In the genomic region with DNA sequence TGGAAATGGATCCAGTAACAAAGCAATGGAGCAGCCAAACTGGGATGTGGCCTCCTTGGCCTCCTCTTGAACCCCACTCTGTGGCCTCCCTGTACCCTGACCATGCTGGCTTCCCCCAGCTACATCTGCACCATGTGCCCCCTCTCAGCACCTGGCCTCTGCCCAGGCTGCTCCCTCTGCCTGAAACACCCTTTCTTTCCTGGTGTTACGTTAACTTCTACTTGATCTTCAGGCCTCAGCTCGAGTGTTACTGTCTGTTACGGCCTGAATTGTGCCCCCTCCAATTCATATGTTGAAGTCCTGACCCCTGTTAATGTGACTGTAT, we compare ENCODE assay signal across 24 cellular contexts. TPM values are rescaled to one million over a fixed set of nuclear protein-coding genes. Genes with fewer than 3 reads are reported as not detected.
DNase-seq lines count a peak whose midpoint lies in the region; ATAC-seq and TF ChIP-seq lines count a peak whose summit lies in the region.
"Had no signal": no experiment of that assay in that cellular context is flagged by ENCODE, and none has a peak within 500 bp of the region (broad histone marks: within the 10 kb centered on the region; RNA-seq: fewer than 3 reads in every experiment).

No MANE protein-coding gene starts in this region.

- TF ChIP-seq CTCF in CD8-positive, alpha-beta T cell (IDR thresholded peaks at IDR 0.05) = no peak

- no peaks in the 10 kb centered on the region for H3K27me3 Mint-ChIP-seq in activated CD4-positive, alpha-beta T cell treated with anti-CD3 and anti-CD28 coated beads for 36 hours
- H3K27me3 Mint-ChIP-seq in CD8-positive, alpha-beta T cell (ENCODE audit: low read depth) = no peaks in the 10 kb centered on the region
- H3K27me3 Mint-ChIP-seq in activated naive CD8-positive, alpha-beta T cell treated with anti-CD3 and anti-CD28 coated beads for 36 hours = no peaks in the 10 kb centered on the region
- H3K27me3 Mint-ChIP-seq in naive thymus-derived CD8-positive, alpha-beta T cell = no peaks in the 10 kb centered on the region

- H3K36me3 Mint-ChIP-seq in activated CD4-positive, alpha-beta T cell treated with anti-CD3 and anti-CD28 coated beads for 36 hours (ENCODE audit: low read depth) = peaks cover 4% of the 10 kb centered on the region
- H3K36me3 Mint-ChIP-seq in CD8-positive, alpha-beta T cell = peaks cover 32% of the 10 kb centered on the region
- H3K36me3 Mint-ChIP-seq in activated naive CD8-positive, alpha-beta T cell treated with anti-CD3 and anti-CD28 coated beads for 36 hours = peaks cover 6% of the 10 kb centered on the region
- peaks cover 0 to 26% (median 0%) of the 10 kb centered on the region in 3 donors for H3K36me3 Mint-ChIP-seq in naive thymus-derived CD8-positive, alpha-beta T cell

- no peak overlapping the region for H3K4me3 Mint-ChIP-seq in activated CD4-positive, alpha-beta T cell treated with anti-CD3 and anti-CD28 coated beads for 36 hours
- H3K4me3 Mint-ChIP-seq in CD8-positive, alpha-beta T cell = no peak overlapping the region
- no peak overlapping the region for H3K4me3 Mint-ChIP-seq in activated naive CD8-positive, alpha-beta T cell treated with anti-CD3 and anti-CD28 coated beads for 36 hours
- H3K4me3 Mint-ChIP-seq in naive thymus-derived CD8-positive, alpha-beta T cell = peak overlapping the region in 5 of 10 donors; percentile 10 to 51 (median 41)
- H3K4me3 Mint-ChIP-seq: activated T-cell treated with anti-CD3 and anti-CD28 coated beads, Interleukin-2, amount 50 U/mL, for 4 hours; T-helper 2 cell treated with Interferon-gamma antibody and Interleukin-4, amounts not matched to agents 5 μg/mL and 100 μg/mL, for 36 hours had no signal

- no peak overlapping the region for H3K4me3 ChIP-seq in CD8-positive, alpha-beta T cell (ENCODE audit: low read depth, low read length)
- H3K4me3 ChIP-seq: colonic mucosa, ovary, SK-N-MC, upper lobe of left lung had no signal

- CTCF ChIA-PET in activated CD4-positive, alpha-beta T cell treated with anti-CD3 and anti-CD28 coated beads for 36 hours (lab: Charles Lee) = interaction anchor here (0.5 to 2.4 kb wide), 3 partner anchors 12 to 716 kb away, joined by 3 to 5 read pairs (median 3); no protein-coding TSS in a partner anchor
- CTCF ChIA-PET in CD8-positive, alpha-beta T cell (lab: Charles Lee) = interaction anchor here (0.6 to 1.0 kb wide), 2 partner anchors 50 to 59 kb away, joined by 3 to 4 read pairs; no protein-coding TSS in a partner anchor

- intact Hi-C loops in activated CD4-positive, alpha-beta T cell treated with anti-CD3 and anti-CD28 coated beads for 36 hours (cut with DNase I, micrococcal nuclease) = no loop called here
- intact Hi-C loops in CD8-positive, alpha-beta T cell (cut with DNase I, micrococcal nuclease) = no loop called here

- H3K4me1 Mint-ChIP-seq in activated CD4-positive, alpha-beta T cell treated with anti-CD3 and anti-CD28 coated beads for 36 hours = peaks cover 59% of the 10 kb centered on the region
- H3K4me1 Mint-ChIP-seq in CD8-positive, alpha-beta T cell (ENCODE audit: low read depth) = peaks cover 66% of the 10 kb centered on the region
- peaks cover 57% of the 10 kb centered on the region for H3K4me1 Mint-ChIP-seq in activated naive CD8-positive, alpha-beta T cell treated with anti-CD3 and anti-CD28 coated beads for 36 hours
- H3K4me1 Mint-ChIP-seq in naive thymus-derived CD8-positive, alpha-beta T cell = peaks cover 52 to 75% (median 71%) of the 10 kb centered on the region in 4 donors

- H3K27ac Mint-ChIP-seq in activated CD4-positive, alpha-beta T cell treated with anti-CD3 and anti-CD28 coated beads for 36 hours = peak overlapping the region; percentile 75
- peak overlapping the region; percentile 88 for H3K27ac Mint-ChIP-seq in CD8-positive, alpha-beta T cell
- H3K27ac Mint-ChIP-seq in activated naive CD8-positive, alpha-beta T cell treated with anti-CD3 and anti-CD28 coated beads for 36 hours = peak overlapping the region; percentile 63
- H3K27ac Mint-ChIP-seq in naive thymus-derived CD8-positive, alpha-beta T cell = peak overlapping the region; percentile 51 to 93 (median 80)

- no peaks in the 10 kb centered on the region for H3K36me3 ChIP-seq in CD8-positive, alpha-beta T cell (ENCODE audit: insufficient read depth, low read length)
- H3K36me3 ChIP-seq: colonic mucosa, ovary, upper lobe of left lung had no signal

- H3K4me1 ChIP-seq in CD8-positive, alpha-beta T cell (ENCODE audit: insufficient read depth, low read length) = peaks cover 50% of the 10 kb centered on the region
- H3K4me1 ChIP-seq: colonic mucosa, upper lobe of left lung had no signal

- no peaks in the 10 kb centered on the region for H3K9me3 Mint-ChIP-seq in activated CD4-positive, alpha-beta T cell treated with anti-CD3 and anti-CD28 coated beads for 36 hours (ENCODE audit: low read depth)
- H3K9me3 Mint-ChIP-seq in CD8-positive, alpha-beta T cell = no peaks in the 10 kb centered on the region
- no peaks in the 10 kb centered on the region for H3K9me3 Mint-ChIP-seq in activated naive CD8-positive, alpha-beta T cell treated with anti-CD3 and anti-CD28 coated beads for 36 hours
- H3K9me3 Mint-ChIP-seq in naive thymus-derived CD8-positive, alpha-beta T cell = no peaks in the 10 kb centered on the region
- H3K9me3 Mint-ChIP-seq: activated T-cell treated with anti-CD3 and anti-CD28 coated beads, Interleukin-2, amount 50 U/mL, for 4 hours; T-helper 2 cell treated with Interferon-gamma antibody and Interleukin-4, amounts not matched to agents 5 μg/mL and 100 μg/mL, for 36 hours had no signal

- H3K27ac ChIP-seq in CD8-positive, alpha-beta T cell (ENCODE audit: low read depth, low read length) = no peak overlapping the region
- H3K27ac ChIP-seq: 22Rv1, colonic mucosa, ovary, RWPE1, SK-N-MC, upper lobe of left lung had no signal

- no peaks in the 10 kb centered on the region for H3K27me3 ChIP-seq in CD8-positive, alpha-beta T cell (ENCODE audit: insufficient read depth, low read length)
- H3K27me3 ChIP-seq: colonic mucosa, ovary, upper lobe of left lung had no signal

- H3K9me3 ChIP-seq in CD8-positive, alpha-beta T cell (ENCODE audit: low read length) = no peaks in the 10 kb centered on the region
- H3K9me3 ChIP-seq: colonic mucosa, ovary, upper lobe of left lung had no signal

- no peak for DNase-seq in activated CD4-positive, alpha-beta T cell treated with anti-CD3 and anti-CD28 coated beads for 36 hours
- DNase-seq in activated CD4-positive, alpha-beta T cell treated with anti-CD3 and anti-CD28 coated beads, Interleukin-2, amount 50 U/mL, for 1 hour = no peak
- no peak for DNase-seq in CD8-positive, alpha-beta T cell
- no peak for DNase-seq in activated naive CD8-positive, alpha-beta T cell treated with anti-CD3 and anti-CD28 coated beads for 36 hours
- no peak for DNase-seq in naive thymus-derived CD8-positive, alpha-beta T cell
- no peak for DNase-seq in DMS153 (lab: John Stamatoyannopoulos, UW)
- DNase-seq: activated T-cell treated with anti-CD3 and anti-CD28 coated beads, Interleukin-2, amount 50 U/mL, for 4 hours; colonic mucosa; H7; KBM-7; NCI-H146; NCI-H2171; NCI-H524 treated with DMSO at 0.1 percent for 48 hours; ovary; right cardiac atrium; stimulated activated CD4-positive, alpha-beta T cell treated with anti-CD3 and anti-CD28 coated beads, Interleukin-12 subunit alpha, Interleukin-12 subunit beta, amount 100 ng/mL, for 4 hours; stimulated activated CD4-positive, alpha-beta T cell treated with anti-CD3 and anti-CD28 coated beads, Interleukin-4, amount 100 ng/mL, for 4 hours; upper lobe of left lung had no signal

- POLR2A ChIA-PET in activated CD4-positive, alpha-beta T cell treated with anti-CD3 and anti-CD28 coated beads for 36 hours (lab: Charles Lee) = no interaction called here
- POLR2A ChIA-PET in CD8-positive, alpha-beta T cell (lab: Charles Lee) = interaction anchor here (1.2 to 1.4 kb wide), 2 partner anchors 12 to 16 kb away, joined by 3 read pairs; no protein-coding TSS in a partner anchor
- POLR2A ChIA-PET in naive thymus-derived CD8-positive, alpha-beta T cell (lab: Charles Lee) = interaction anchor here (0.8 to 1.8 kb wide), 8 partner anchors 14 to 30 kb away, joined by 3 to 22 read pairs (median 4); no protein-coding TSS in a partner anchor

- ATAC-seq in activated CD4-positive, alpha-beta T cell treated with anti-CD3 and anti-CD28 coated beads for 36 hours = no peak
- ATAC-seq in CD8-positive, alpha-beta T cell = no peak
- no peak for ATAC-seq in naive thymus-derived CD8-positive, alpha-beta T cell
- no peak for ATAC-seq in GM21528 (IDR thresholded peaks at IDR 0.05; ENCODE audit: low FRiP score, unreplicated experiment)
- ATAC-seq in HG03175 (IDR thresholded peaks at IDR 0.05; ENCODE audit: unreplicated experiment) = no peak
- ATAC-seq: right cardiac atrium had no signal

RNA-seq across cellular contexts. Expression of gene NOL4L, which starts 30.2 kb away (rescaled TPM):
- total RNA-seq in activated CD4-positive, alpha-beta T cell treated with anti-CD3 and anti-CD28 coated beads for 36 hours = 10 to 100 TPM; 17.3 to 22.0 TPM
- total RNA-seq in CD8-positive, alpha-beta T cell = 10 to 100 TPM; 39.1 to 39.7 TPM
- 10 to 100 TPM; 15.9 TPM for total RNA-seq in activated naive CD8-positive, alpha-beta T cell treated with anti-CD3 and anti-CD28 coated beads for 36 hours
- 10 to 100 TPM; 65.7 to 66.1 TPM for total RNA-seq in naive thymus-derived CD8-positive, alpha-beta T cell
- polyA plus RNA-seq in naive thymus-derived CD8-positive, alpha-beta T cell = 10 to 100 TPM; 10.0 to 21.5 (median 14.2) TPM
